8 cellular contexts compared by ENCODE assay signal in genomic region chr5:102753889-102754498, GRCh38. TPM values are rescaled to one million over a fixed set of nuclear protein-coding genes. Genes with fewer than 3 reads are reported as not detected.
A peak's percentile ranks its signal among the peaks of the same experiment; 100 is the strongest.
DNase-seq lines count a peak whose midpoint lies in the region; ATAC-seq and TF ChIP-seq lines count a peak whose summit lies in the region.

No MANE protein-coding gene starts in this region.

- H3K4me3 Mint-ChIP-seq in IgD-negative memory B cell: peak overlapping the region; percentile 85 to 95 (median 87)

- WGBS in mammary epithelial cell (ENCODE audit: low coverage, missing lambda C conversion rate): 35% methylated on average over 21 of the region's 21 CpGs

- CTCF ChIA-PET in mammary epithelial cell (lab: Charles Lee; ENCODE audit: low non-redundant PET): no interaction called here

- no peaks in the 10 kb centered on the region for H3K27me3 ChIP-seq in mammary epithelial cell (ENCODE audit: insufficient read depth, low read length)
- H3K27me3 ChIP-seq in mucosa of rectum (ENCODE audit: control insufficient read depth in 2 of 2, insufficient read depth in 2 of 2, low read length in 2 of 2): peaks cover 8% of the 10 kb centered on the region in 2 donors

- peaks cover 9 to 14% (median 10%) of the 10 kb centered on the region in 3 donors for H3K4me1 Mint-ChIP-seq in IgD-negative memory B cell

- TF ChIP-seq CTCF in mammary epithelial cell (conservative IDR thresholded peaks at IDR 0.05 in 1 of 2, IDR thresholded peaks at IDR 0.05 in 1 of 2; ENCODE audit: extremely low read depth in 1 of 2, insufficient read depth in 1 of 2, low read depth in 1 of 2, low read length in 2 of 2): no peak

- peaks cover 2% of the 10 kb centered on the region for H3K36me3 Mint-ChIP-seq in IgD-negative memory B cell

- ATAC-seq in GM19463 (IDR thresholded peaks at IDR 0.05; ENCODE audit: unreplicated experiment): no peak

- no peaks in the 10 kb centered on the region for H3K9me3 ChIP-seq in mammary epithelial cell (replicated peaks; ENCODE audit: insufficient read depth, low read length)
- H3K9me3 ChIP-seq in mucosa of rectum (ENCODE audit: control insufficient read depth in 2 of 2, low read length in 2 of 2): no peaks in the 10 kb centered on the region

- H3K79me2 ChIP-seq in mammary epithelial cell (ENCODE audit: insufficient read depth, low read length): peaks cover 34% of the 10 kb centered on the region

- no TSS peak for BruUV-seq in mammary epithelial cell (replicated peaks; lab: Mats Ljungman, UMichigan)

- dilution Hi-C loops in mammary epithelial cell (cut with HindIII; ENCODE audit: low sequenced_read_pairs): no loop called here

- DNase-seq in AG08396 (ENCODE audit: low spot score) (peak; percentile 5), mammary epithelial cell (no peak), G401 (ENCODE audit: low spot score) (no peak), SIG-M5 (lab: John Stamatoyannopoulos, UW) (no peak), NCI-H2227 treated with DMSO at 0.1 percent for 48 hours (lab: John Stamatoyannopoulos, UW) (no peak)

- H3K36me3 ChIP-seq in mammary epithelial cell (ENCODE audit: insufficient read depth, low read length) (no peaks in the 10 kb centered on the region), mucosa of rectum (ENCODE audit: control insufficient read depth in 2 of 2, insufficient read depth in 2 of 2, low read length in 2 of 2) (no peaks in the 10 kb centered on the region)

- H3K9ac ChIP-seq in mammary epithelial cell (ENCODE audit: insufficient read depth, low read length): peak overlapping the region; percentile 63
- H3K9ac ChIP-seq in mucosa of rectum (ENCODE audit: low read depth in 1 of 2, low read length in 2 of 2): peak overlapping the region in 1 of 2 donors; percentile 86

- H3K27ac Mint-ChIP-seq in IgD-negative memory B cell: peak overlapping the region in 1 of 3 donors; percentile 93

- peak overlapping the region; percentile 90 for H2AFZ ChIP-seq in mammary epithelial cell (ENCODE audit: low read depth, low read length)

- H3K4me3 ChIP-seq in mammary epithelial cell (replicated peaks in 1 of 3; ENCODE audit: insufficient read depth in 1 of 3, low read depth in 2 of 3, low read length in 3 of 3): peak overlapping the region in 2 of 3 experiments; percentile 79 to 85
- peak overlapping the region; percentile 90 to 92 for H3K4me3 ChIP-seq in mucosa of rectum (ENCODE audit: low read length in 2 of 2)

- H3K27me3 Mint-ChIP-seq in IgD-negative memory B cell: peaks cover 9% of the 10 kb centered on the region

- intact Hi-C loops in mammary epithelial cell (cut with micrococcal nuclease): loop anchor here (2.0 kb wide), 1 partner anchor 73 kb away; no protein-coding TSS in a partner anchor

- in situ Hi-C loops in mammary epithelial cell (cut with MboI; ENCODE audit: low sequenced_read_pairs in 2 of 2): loop anchor here in 1 of 2 donors (25.0 kb wide), 1 partner anchor 167 kb away; no protein-coding TSS in a partner anchor
- in situ Hi-C loops in G401 (cut with HindIII; ENCODE audit: low sequenced_read_pairs): no loop called here

- peak overlapping the region; percentile 93 for H3K4me2 ChIP-seq in mammary epithelial cell (ENCODE audit: insufficient read depth, low read depth, low read length)

- H4K20me1 ChIP-seq in mammary epithelial cell (ENCODE audit: insufficient read depth, low read length): no peaks in the 10 kb centered on the region

- H3K4me1 ChIP-seq in mammary epithelial cell (ENCODE audit: insufficient read depth, low read length) (peaks cover 35% of the 10 kb centered on the region), mucosa of rectum (ENCODE audit: control insufficient read depth in 2 of 2, insufficient read depth in 2 of 2, low read length in 2 of 2) (peaks cover 7 to 14% of the 10 kb centered on the region in 2 donors)

- H3K27ac ChIP-seq in mammary epithelial cell (ENCODE audit: insufficient read depth, low read depth, low read length) (no peak overlapping the region), mucosa of rectum (ENCODE audit: low read depth in 2 of 2, low read length in 2 of 2) (no peak overlapping the region)

- H3K9me3 Mint-ChIP-seq in IgD-negative memory B cell: no peaks in the 10 kb centered on the region

RNA-seq across cellular contexts. Expression of gene PAM, which starts 1.1 kb away (rescaled TPM):
- polyA plus RNA-seq in IgD-negative memory B cell (3.4 TPM), mammary epithelial cell (112 TPM)
- total RNA-seq in mammary epithelial cell: 100 to 1,000 TPM; 173 to 391 TPM
- 146 TPM for polyA minus RNA-seq in mammary epithelial cell
- total RNA-seq in G401 (2014; rRNA removed; shearing (Covaris generic)): 1.2 TPM in 1 of 2 replicates, not detected in the other

Comparison
In these comparisons a context has a peak if more than half of its experiments do, and no peak if none do; other contexts are left out.
1. RNA of gene PAM, which starts 1.1 kb away (total RNA-seq): 173 to 391 TPM in mammary epithelial cell; 1.2 TPM in G401; every median in the first group is over 10 times any median in the second.